27 cellular contexts compared by ENCODE assay signal in genomic region chr14:55513491-55513890, GRCh38.
"Had no signal": no experiment of that assay in that cellular context is flagged by ENCODE, and none has a peak within 500 bp of the region (broad histone marks: within the 10 kb centered on the region; RNA-seq: fewer than 3 reads in every experiment).

No MANE protein-coding gene starts in this region.

- H3K27me3 ChIP-seq: colonic mucosa, dorsolateral prefrontal cortex, esophagus muscularis mucosa, esophagus squamous epithelium, foreskin keratinocyte, gastrocnemius medialis, gastroesophageal sphincter, heart right ventricle had no signal

- DNase-seq: colonic mucosa; cortex of kidney; dermis blood vessel endothelial cell; dorsolateral prefrontal cortex; effector CD4-positive, alpha-beta T cell; effector CD8-positive, alpha-beta T cell; effector memory CD4-positive, alpha-beta T cell; effector memory CD8-positive, alpha-beta T cell; endodermal cell; erythroblast; esophagus squamous epithelium; foreskin fibroblast; foreskin keratinocyte; foreskin melanocyte; gastrocnemius medialis; glutamatergic neuron; head of caudate nucleus; heart right ventricle had no signal

- H3K36me3 ChIP-seq: colonic mucosa, esophagus muscularis mucosa, esophagus squamous epithelium, gastrocnemius medialis, gastroesophageal sphincter, heart right ventricle had no signal

- FAIRE-seq: colon, endometrium, endothelial cell of umbilical vein, frontal cortex had no signal

- ATAC-seq: effector memory CD8-positive, alpha-beta T cell; esophagus mucosa; foreskin keratinocyte; gastrocnemius medialis; gastroesophageal sphincter; heart right ventricle had no signal

- H3K9me3 ChIP-seq: colonic mucosa, esophagus muscularis mucosa, esophagus squamous epithelium, gastrocnemius medialis, gastroesophageal sphincter had no signal

- H3K4me1 ChIP-seq: colonic mucosa, gastrocnemius medialis, heart right ventricle had no signal

- H3K27ac ChIP-seq: colonic mucosa, coronary artery, dorsolateral prefrontal cortex, epithelial cell of prostate, foreskin keratinocyte, gastrocnemius medialis, gastroesophageal sphincter, heart right ventricle had no signal

- H3K4me3 ChIP-seq: colonic mucosa, coronary artery, dorsolateral prefrontal cortex, esophagus muscularis mucosa, esophagus squamous epithelium, gastrocnemius medialis, gastroesophageal sphincter, heart right ventricle had no signal
